Comparison of ENCODE assay signal across 9 cellular contexts in the genomic region with DNA sequence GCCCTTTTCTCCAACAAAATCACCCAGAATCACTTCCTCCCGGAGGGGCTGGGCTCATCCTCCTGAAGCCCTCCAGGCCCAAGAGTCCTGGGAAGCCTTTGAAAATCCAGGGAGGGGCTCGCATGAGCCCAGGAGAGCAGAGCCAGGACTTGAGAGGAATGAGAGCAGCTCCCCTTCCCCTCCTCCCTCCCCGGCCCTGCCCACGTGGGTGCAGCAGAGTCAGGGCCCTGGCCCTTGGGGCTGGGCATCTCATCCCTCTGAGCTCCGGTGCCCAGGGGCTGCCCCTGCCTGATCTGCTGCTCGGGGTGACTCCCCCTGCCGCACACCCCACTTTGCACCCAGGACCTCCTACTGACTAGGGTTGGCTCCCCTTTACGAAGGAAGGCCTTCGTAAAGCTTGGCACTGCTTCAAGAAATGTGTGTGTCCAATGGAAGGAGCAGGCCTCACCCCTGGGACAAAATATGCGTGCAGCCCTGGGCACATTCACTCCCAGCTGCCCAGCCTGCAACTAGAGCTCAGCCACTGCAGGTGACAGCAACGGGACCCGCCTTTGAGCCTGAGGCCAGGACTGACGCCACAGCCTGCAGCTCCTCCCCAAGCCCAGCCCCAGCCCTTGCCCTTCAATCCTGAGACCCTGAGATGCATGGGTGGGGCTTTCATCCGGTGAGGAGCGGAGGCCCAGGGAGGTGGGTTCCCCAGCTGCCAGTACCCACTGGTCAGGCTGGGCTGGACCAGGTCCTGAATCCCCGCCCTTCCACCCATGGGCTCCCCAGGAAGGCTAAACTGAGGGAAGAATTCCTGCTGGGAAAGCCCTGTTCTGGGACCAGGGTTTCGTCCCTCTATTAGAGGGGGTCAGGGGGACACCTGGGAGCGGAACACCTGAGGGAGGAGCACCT. TPM values are rescaled to one million over a fixed set of nuclear protein-coding genes. Genes with fewer than 3 reads are reported as not detected.
DNase-seq lines count a peak whose midpoint lies in the region; ATAC-seq and TF ChIP-seq lines count a peak whose summit lies in the region.
"Had no signal": no experiment of that assay in that cellular context is flagged by ENCODE, and none has a peak within 500 bp of the region (broad histone marks: within the 10 kb centered on the region; RNA-seq: fewer than 3 reads in every experiment).

No MANE protein-coding gene starts in this region.

- H3K27ac Mint-ChIP-seq in HFFc6: no peak overlapping the region

- H3K27me3 Mint-ChIP-seq in HFFc6 (ENCODE audit: insufficient read depth): no peaks in the 10 kb centered on the region

- H3K27me3 ChIP-seq in esophagus muscularis mucosa: no peaks in the 10 kb centered on the region

- no peak overlapping the region for H3K4me3 ChIP-seq in esophagus muscularis mucosa

- TF ChIP-seq POLR2A in esophagus muscularis mucosa (IDR thresholded peaks at IDR 0.05; ENCODE audit: low read depth): no peak

- no peak for ATAC-seq in GM18498 (IDR thresholded peaks at IDR 0.05; ENCODE audit: unreplicated experiment)
- ATAC-seq in HG02763 (IDR thresholded peaks at IDR 0.05; ENCODE audit: unreplicated experiment): no peak

- no peaks in the 10 kb centered on the region for H3K4me1 Mint-ChIP-seq in HFFc6 (ENCODE audit: low read depth)

- WGBS in esophagus muscularis mucosa: 48% methylated on average over 8 of the region's 18 CpGs

- intact Hi-C loops in esophagus muscularis mucosa (cut with DNase I): no loop called here

- no peaks in the 10 kb centered on the region for H3K9me3 ChIP-seq in esophagus muscularis mucosa

- H3K36me3 Mint-ChIP-seq in HFFc6 (ENCODE audit: low read depth): 0 out of 2 replicates have a peak, but pooled peaks cover 4% of the 10 kb centered on the region

- no peaks in the 10 kb centered on the region for H3K9me3 Mint-ChIP-seq in HFFc6

- TF ChIP-seq CTCF in GM20000 (IDR thresholded peaks at IDR 0.05; ENCODE audit: extremely low read depth, missing control alignments) (no peak), esophagus muscularis mucosa (IDR thresholded peaks at IDR 0.05) (no peak), HFFc6 (IDR thresholded peaks at IDR 0.05) (no peak)

- H3K4me1 ChIP-seq in esophagus muscularis mucosa: peaks cover 47 to 98% (median 94%) of the 10 kb centered on the region in 4 donors

- TF ChIP-seq EP300 in esophagus muscularis mucosa (IDR thresholded peaks at IDR 0.05): no peak

- H3K4me3 Mint-ChIP-seq in HFFc6: no peak overlapping the region

- DNase-seq in GM20000 (ENCODE audit: low spot score): peak; percentile 44
- DNase-seq in NCI-H510A (lab: John Stamatoyannopoulos, UW): peak; percentile 87
- no peak for DNase-seq in esophagus muscularis mucosa (ENCODE audit: extremely low spot score)
- DNase-seq in renal cortical epithelial cell (ENCODE audit: low read depth): peak; percentile 50
- no peak for DNase-seq in HFFc6
- no peak for DNase-seq in pons (ENCODE audit: low spot score)
- DNase-seq: activated CD4-positive, alpha-beta T cell treated with anti-CD3 and anti-CD28 coated beads for 48 hours had no signal

- peaks cover 0 to 7% (median 2%) of the 10 kb centered on the region in 4 donors for H3K36me3 ChIP-seq in esophagus muscularis mucosa

- peak overlapping the region; percentile 88 to 96 (median 92) for H3K27ac ChIP-seq in esophagus muscularis mucosa (replicated peaks in 1 of 4)

RNA-seq across cellular contexts. Expression of gene PWWP2B, which starts 21.8 kb away (rescaled TPM):
- 10 to 100 TPM; 11.8 to 25.5 (median 14.3) TPM for total RNA-seq in esophagus muscularis mucosa
- total RNA-seq in renal cortical epithelial cell: 11.1 and 18.9 TPM in 2 replicates
- total RNA-seq in HFFc6 (2021; fragmentation: NEBNext Ultra II Directional; extraction: Animal tissue kit (Norgen Biotek cat#: 25700)): 1 to 10 TPM; 4.1 to 6.3 (median 4.7) TPM

Comparison
In these comparisons a context has a peak if more than half of its experiments do, and no peak if none do; other contexts are left out.
1. DNase-seq: peak in GM20000 (single experiment), NCI-H510A (single experiment) and renal cortical epithelial cell (single experiment); none in esophagus muscularis mucosa (single experiment), HFFc6 (single experiment) and pons (single experiment).